In genomic region chr12:13022737-13023370, GRCh38 we compare ENCODE assay signal across 25 cellular contexts.
"Had no signal": no experiment of that assay in that cellular context is flagged by ENCODE, and none has a peak within 500 bp of the region (broad histone marks: within the 10 kb centered on the region; RNA-seq: fewer than 3 reads in every experiment).

No MANE protein-coding gene starts in this region.

- H3K4me3 ChIP-seq: ascending aorta, esophagus squamous epithelium, tibial artery had no signal

- H3K27me3 ChIP-seq: ascending aorta, esophagus squamous epithelium, tibial artery had no signal

- DNase-seq: activated CD4-positive, alpha-beta T cell treated with anti-CD3 and anti-CD28 coated beads, Interleukin-2, amount 10 ng/mL, durations not matched to agents 7 days and 5 days; activated CD8-positive, alpha-beta memory T cell treated with anti-CD3 and anti-CD28 coated beads, Interleukin-2, amount 50 U/mL, for 48 hours; activated effector memory CD4-positive, alpha-beta T cell treated with Interleukin-2 at 50 U/mL for 16 hours; activated naive CD4-positive, alpha-beta T cell treated with anti-CD3 and anti-CD28 coated beads, Interleukin-2, amount 10 ng/mL, durations not matched to agents 7 days and 5 days; activated naive CD8-positive, alpha-beta T cell treated with anti-CD3 and anti-CD28 coated beads, Interleukin-2, amount 50 U/mL, for 24 hours; activated T-cell treated with anti-CD3 and anti-CD28 coated beads, Interleukin-2, amount 50 U/mL, for 48 hours; dermis blood vessel endothelial cell; effector memory CD4-positive, alpha-beta T cell; esophagus squamous epithelium; foreskin melanocyte; glutamatergic neuron; hypothalamus; islet precursor cell; left colon; mammary epithelial cell; midbrain; nephron progenitor cell; occipital lobe; posterior cingulate gyrus; stimulated activated naive CD8-positive, alpha-beta T cell treated with anti-CD3 and anti-CD28 coated beads, Interleukin-15, Interleukin-2, amounts not matched to agents 100 U/mL and 50 U/mL, for 24 hours; substantia nigra; T-cell; tibial artery had no signal

- H3K9me3 ChIP-seq: ascending aorta, esophagus squamous epithelium, tibial artery had no signal

- H3K27ac ChIP-seq: ascending aorta, esophagus squamous epithelium, tibial artery had no signal

- ATAC-seq: activated CD4-positive, CD25-positive, alpha-beta regulatory T cell treated with anti-CD3 and anti-CD28 coated beads, Interleukin-2, amount 50 U/mL, for 24 hours; activated naive CD8-positive, alpha-beta T cell treated with anti-CD3 and anti-CD28 coated beads, Interleukin-2, amount 50 U/mL, for 24 hours; left colon; stimulated activated naive CD8-positive, alpha-beta T cell treated with anti-CD3 and anti-CD28 coated beads, Interleukin-15, Interleukin-2, amounts not matched to agents 100 U/mL and 50 U/mL, for 24 hours; T-cell had no signal

- H3K36me3 ChIP-seq: ascending aorta, esophagus squamous epithelium, tibial artery had no signal
